7 cellular contexts compared by ENCODE assay signal in genomic region chr3:176958560-176958959, GRCh38.
"Had no signal": no experiment of that assay in that cellular context is flagged by ENCODE, and none has a peak within 500 bp of the region (broad histone marks: within the 10 kb centered on the region; RNA-seq: fewer than 3 reads in every experiment).

No MANE protein-coding gene starts in this region.

- H3K27ac ChIP-seq: GM23248, HL-60 had no signal

- H3K9ac ChIP-seq: GM23248 had no signal

- H3K4me1 Mint-ChIP-seq: IgD-negative memory B cell had no signal

- H2AFZ ChIP-seq: GM23248 had no signal

- H3K9me3 ChIP-seq: HAP-1 had no signal

- H3K36me3 Mint-ChIP-seq: IgD-negative memory B cell had no signal

- H3K4me1 ChIP-seq: HAP-1 had no signal

- H3K36me3 ChIP-seq: HAP-1 had no signal

- DNase-seq: GM23248, GOT3, H7, HFFc6 had no signal

- H3K4me3 Mint-ChIP-seq: HFFc6, IgD-negative memory B cell had no signal

- H3K4me3 ChIP-seq: GM23248, HAP-1 had no signal

- H3K27ac Mint-ChIP-seq: HFFc6, IgD-negative memory B cell had no signal

- H3K9me3 Mint-ChIP-seq: HFFc6 had no signal
